1 cellular context compared by ENCODE assay signal in the genomic region with DNA sequence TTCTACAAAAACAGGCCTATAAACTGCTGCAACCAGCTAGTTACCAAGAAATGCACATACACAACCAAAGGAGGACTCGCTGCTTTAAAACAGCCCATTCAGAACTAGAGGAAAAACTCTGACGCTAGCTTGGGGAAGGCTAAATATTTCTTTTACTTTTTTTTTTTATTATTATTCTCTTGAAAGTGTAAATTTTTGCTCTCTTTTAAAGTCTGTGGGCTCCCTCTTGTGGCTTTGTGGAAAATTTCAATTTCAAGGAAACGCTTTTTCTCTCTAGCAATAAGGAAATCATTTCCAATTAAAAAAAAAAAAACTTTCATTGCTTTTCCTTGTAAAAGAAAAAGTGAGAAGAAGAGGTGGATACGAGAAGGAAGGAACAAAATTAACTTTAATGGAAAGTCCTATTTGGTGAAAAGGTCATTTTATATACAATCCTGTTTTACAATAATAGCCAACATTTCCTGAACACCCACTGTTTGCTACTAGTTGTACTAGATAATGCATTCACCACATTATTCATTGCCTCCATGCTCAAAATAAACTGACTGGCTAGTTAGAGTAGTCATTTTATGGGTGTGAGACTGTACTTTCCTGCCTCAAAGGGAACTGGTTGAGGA.
TF ChIP-seq lines count a peak whose summit lies in the region.

No MANE protein-coding gene starts in this region.

TF ChIP-seq in HepG2, 621 proteins besides CTCF, POLR2A, EP300 and RAD21 (continued from another document):
- TF ChIP-seq, protein P1, sequence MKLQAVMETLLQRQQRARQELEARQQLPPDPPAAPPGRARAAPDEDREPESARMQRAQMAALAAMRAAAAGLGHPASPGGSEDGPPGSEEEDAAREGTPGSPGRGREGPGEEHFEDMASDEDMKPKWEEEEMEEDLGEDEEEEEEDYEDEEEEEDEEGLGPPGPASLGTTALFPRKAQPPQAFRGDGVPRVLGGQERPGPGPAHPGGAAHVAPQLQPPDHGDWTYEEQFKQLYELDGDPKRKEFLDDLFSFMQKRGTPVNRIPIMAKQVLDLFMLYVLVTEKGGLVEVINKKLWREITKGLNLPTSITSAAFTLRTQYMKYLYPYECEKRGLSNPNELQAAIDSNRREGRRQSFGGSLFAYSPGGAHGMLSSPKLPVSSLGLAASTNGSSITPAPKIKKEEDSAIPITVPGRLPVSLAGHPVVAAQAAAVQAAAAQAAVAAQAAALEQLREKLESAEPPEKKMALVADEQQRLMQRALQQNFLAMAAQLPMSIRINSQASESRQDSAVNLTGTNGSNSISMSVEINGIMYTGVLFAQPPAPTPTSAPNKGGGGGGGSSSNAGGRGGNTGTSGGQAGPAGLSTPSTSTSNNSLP (IDR thresholded peaks at IDR 0.05; ENCODE audit: low read depth, low read length): peak; percentile 15; the same call in 1 of the 2 replicates
TF ChIP-seq in HepG2: peak in this region for 2.
